In the genomic region with DNA sequence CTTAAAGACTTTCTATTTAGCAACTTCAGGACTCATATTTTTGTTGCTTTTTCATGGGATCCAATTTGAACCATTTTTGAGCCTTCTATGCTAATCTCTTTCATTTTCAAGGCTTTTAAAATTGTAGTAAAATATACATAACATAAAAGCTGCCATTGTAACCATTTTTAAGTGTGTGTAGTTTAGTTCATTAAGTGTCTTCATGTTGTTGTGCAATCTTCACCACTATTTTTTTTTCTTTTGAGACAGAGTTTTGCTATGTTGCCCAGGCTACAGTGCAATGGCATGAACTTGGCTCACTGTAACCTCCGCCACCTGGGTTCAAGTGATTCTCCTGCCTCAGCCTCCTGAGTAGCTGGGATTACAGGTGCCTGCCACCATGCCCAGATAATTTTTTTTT, we compare ENCODE assay signal across 34 cellular contexts.
"Had no signal": no experiment of that assay in that cellular context is flagged by ENCODE, and none has a peak within 500 bp of the region (broad histone marks: within the 10 kb centered on the region; RNA-seq: fewer than 3 reads in every experiment).

No MANE protein-coding gene starts in this region.

- H3K27me3 ChIP-seq: MG63 had no signal

- H3K9me3 ChIP-seq: MG63 had no signal

- H3K4me3 ChIP-seq: MG63 had no signal

- DNase-seq: Karpas-422, Kasumi-1, MG63, MM.1S, MV-4-11, NCI-H1048, NCI-H1092, NCI-H1092 treated with DMSO at 0.1 percent for 48 hours, NCI-H1105, NCI-H1105 treated with DMSO at 0.1 percent for 48 hours, NCI-H1417, NCI-H1417 treated with DMSO at 0.1 percent for 48 hours, NCI-H1436, NCI-H1436 treated with DMSO at 0.1 percent for 48 hours, NCI-H146, NCI-H1694, NCI-H1694 treated with DMSO at 0.1 percent for 48 hours, NCI-H187, NCI-H187 treated with DMSO at 0.1 percent for 48 hours, NCI-H1930, NCI-H2029, NCI-H2029 treated with DMSO at 0.1 percent for 48 hours, NCI-H2081, NCI-H2081 treated with DMSO at 0.1 percent for 48 hours, NCI-H2107, NCI-H2171, NCI-H2171 treated with DMSO at 0.1 percent for 48 hours, NCI-H226, NCI-H345, NCI-H446, NCI-H446 treated with DMSO at 0.1 percent for 48 hours, NCI-H510A, NCI-H510A treated with DMSO at 0.1 percent for 48 hours, NCI-H524 had no signal

- H3K36me3 ChIP-seq: MG63 had no signal
